ENCODE assay signal across 1 cellular context in the genomic region with DNA sequence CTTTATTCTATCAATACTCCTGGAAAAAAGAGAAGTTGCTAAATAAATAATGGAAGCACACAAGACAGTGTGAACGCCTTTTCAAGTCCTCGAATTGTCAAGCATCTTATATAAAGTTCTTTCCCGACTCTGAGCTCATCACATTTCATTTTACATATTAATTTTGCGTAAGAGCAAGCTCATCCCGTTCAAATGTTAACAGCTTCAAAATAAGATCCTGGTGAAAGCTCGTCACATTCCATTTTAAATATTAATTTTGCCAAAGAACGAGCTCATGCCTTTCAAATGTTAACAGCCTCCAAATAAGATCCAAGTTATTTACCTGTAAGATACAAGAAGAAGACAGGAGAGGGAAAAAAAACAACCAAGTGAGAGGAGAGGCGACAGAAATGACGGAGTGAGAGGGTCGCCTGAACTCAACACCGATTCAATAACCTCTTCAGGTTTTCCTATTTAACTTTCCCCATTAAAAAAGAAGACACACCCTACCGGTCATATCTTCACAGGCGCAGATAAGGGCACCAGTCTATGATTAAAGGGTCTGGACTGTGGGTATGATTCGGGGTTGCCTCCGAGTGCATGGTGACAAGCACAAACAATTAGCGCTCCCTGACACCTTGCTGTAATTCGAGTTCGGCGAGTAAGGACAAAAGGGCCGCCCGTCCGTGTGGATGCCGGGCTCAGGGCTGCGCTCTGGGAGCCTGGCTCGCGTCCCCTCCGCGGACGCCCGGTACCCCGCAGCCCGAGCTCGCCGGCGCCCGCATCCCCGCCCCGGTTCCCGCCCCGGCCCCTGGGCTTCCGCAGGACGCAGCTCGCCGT.
TF ChIP-seq lines count a peak whose summit lies in the region.

No MANE protein-coding gene starts in this region.

TF ChIP-seq in IMR-90, 13 proteins besides CTCF, POLR2A, EP300 and RAD21 (continued from another document):
- no peak for TF ChIP-seq CHD1 (IDR thresholded peaks at IDR 0.05; ENCODE audit: low read depth, low read length)
